1 cellular context compared by ENCODE assay signal in the genomic region with DNA sequence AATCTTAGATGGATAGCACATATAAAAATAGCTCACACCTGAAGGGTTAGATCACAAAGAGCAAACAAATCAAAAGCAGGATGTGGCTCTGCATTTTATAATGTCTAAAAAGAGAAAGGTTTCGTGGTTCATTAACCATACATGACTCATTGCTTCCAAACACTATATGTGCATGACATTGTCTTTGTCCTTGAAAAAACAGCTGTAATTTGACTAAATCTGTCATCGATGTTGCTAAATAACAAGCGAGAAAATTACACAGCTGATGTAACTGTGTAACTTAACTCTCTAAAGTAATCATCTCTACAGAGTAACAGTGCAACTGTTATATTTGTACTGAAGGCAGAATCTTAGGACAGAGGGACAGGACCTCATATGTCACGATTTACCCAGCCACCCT.
TF ChIP-seq lines count a peak whose summit lies in the region.

No MANE protein-coding gene starts in this region.

TF ChIP-seq in GM23338, 12 proteins besides CTCF, POLR2A, EP300 and RAD21 (continued from another document):
- TF ChIP-seq, protein P1, sequence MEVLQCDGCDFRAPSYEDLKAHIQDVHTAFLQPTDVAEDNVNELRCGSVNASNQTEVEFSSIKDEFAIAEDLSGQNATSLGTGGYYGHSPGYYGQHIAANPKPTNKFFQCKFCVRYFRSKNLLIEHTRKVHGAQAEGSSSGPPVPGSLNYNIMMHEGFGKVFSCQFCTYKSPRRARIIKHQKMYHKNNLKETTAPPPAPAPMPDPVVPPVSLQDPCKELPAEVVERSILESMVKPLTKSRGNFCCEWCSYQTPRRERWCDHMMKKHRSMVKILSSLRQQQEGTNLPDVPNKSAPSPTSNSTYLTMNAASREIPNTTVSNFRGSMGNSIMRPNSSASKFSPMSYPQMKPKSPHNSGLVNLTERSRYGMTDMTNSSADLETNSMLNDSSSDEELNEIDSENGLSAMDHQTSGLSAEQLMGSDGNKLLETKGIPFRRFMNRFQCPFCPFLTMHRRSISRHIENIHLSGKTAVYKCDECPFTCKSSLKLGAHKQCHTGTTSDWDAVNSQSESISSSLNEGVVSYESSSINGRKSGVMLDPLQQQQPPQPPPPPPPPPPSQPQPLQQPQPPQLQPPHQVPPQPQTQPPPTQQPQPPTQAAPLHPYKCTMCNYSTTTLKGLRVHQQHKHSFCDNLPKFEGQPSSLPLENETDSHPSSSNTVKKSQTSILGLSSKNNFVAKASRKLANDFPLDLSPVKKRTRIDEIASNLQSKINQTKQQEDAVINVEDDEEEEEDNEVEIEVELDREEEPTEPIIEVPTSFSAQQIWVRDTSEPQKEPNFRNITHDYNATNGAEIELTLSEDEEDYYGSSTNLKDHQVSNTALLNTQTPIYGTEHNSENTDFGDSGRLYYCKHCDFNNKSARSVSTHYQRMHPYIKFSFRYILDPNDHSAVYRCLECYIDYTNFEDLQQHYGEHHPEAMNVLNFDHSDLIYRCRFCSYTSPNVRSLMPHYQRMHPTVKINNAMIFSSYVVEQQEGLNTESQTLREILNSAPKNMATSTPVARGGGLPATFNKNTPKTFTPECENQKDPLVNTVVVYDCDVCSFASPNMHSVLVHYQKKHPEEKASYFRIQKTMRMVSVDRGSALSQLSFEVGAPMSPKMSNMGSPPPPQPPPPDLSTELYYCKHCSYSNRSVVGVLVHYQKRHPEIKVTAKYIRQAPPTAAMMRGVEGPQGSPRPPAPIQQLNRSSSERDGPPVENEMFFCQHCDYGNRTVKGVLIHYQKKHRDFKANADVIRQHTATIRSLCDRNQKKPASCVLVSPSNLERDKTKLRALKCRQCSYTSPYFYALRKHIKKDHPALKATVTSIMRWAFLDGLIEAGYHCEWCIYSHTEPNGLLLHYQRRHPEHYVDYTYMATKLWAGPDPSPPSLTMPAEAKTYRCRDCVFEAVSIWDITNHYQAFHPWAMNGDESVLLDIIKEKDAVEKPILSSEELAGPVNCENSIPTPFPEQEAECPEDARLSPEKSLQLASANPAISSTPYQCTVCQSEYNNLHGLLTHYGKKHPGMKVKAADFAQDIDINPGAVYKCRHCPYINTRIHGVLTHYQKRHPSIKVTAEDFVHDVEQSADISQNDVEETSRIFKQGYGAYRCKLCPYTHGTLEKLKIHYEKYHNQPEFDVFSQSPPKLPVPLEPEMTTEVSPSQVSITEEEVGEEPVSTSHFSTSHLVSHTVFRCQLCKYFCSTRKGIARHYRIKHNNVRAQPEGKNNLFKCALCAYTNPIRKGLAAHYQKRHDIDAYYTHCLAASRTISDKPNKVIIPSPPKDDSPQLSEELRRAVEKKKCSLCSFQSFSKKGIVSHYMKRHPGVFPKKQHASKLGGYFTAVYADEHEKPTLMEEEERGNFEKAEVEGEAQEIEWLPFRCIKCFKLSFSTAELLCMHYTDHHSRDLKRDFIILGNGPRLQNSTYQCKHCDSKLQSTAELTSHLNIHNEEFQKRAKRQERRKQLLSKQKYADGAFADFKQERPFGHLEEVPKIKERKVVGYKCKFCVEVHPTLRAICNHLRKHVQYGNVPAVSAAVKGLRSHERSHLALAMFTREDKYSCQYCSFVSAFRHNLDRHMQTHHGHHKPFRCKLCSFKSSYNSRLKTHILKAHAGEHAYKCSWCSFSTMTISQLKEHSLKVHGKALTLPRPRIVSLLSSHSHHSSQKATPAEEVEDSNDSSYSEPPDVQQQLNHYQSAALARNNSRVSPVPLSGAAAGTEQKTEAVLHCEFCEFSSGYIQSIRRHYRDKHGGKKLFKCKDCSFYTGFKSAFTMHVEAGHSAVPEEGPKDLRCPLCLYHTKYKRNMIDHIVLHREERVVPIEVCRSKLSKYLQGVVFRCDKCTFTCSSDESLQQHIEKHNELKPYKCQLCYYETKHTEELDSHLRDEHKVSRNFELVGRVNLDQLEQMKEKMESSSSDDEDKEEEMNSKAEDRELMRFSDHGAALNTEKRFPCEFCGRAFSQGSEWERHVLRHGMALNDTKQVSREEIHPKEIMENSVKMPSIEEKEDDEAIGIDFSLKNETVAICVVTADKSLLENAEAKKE (CRISPR knock-in tag; IDR thresholded peaks at IDR 0.05) = no peak
- TF ChIP-seq ZNF331 (CRISPR knock-in tag; IDR thresholded peaks at IDR 0.05; ENCODE audit: low read depth) (no peak), JUNB (IDR thresholded peaks at IDR 0.05; ENCODE audit: unreplicated experiment) (no peak)
